In the genomic region with DNA sequence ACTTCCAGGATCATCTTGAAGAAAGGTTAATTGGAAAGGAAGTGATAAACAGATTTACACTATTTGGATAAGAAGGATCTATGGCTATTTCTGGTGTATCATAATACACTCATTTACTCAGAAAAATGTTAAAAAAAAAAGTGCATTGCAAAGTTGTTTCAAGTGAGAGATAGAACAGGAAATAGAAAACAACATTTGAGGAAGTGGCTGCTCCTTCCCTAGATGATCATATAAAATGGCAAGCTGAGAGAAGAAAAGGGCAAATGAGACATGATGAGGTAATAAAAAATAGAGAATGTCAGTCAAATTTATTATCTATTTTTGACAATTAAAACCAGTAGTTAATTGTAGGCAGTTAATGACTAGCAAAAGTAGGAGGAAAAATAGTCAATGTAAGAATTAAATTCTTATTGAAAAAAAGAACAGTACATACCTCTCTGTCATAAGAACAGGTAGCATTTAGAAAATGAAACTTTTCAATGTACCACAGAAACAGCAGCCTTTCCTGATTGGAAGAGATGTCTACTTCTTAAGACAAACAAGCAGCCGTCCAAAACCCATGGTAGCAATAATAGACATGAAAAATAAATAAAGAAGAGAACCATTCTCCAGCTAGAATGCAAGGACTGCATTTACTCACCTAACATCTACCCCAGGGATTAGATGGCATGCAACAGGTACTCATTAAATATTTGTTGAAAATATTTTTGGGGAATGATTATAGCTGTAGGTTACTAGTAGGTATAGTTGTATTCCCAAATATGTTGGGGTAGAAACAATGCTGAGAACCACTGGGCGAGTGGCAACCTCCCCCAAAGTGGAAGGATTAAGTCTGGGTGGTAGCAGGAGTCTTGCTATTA, we compare ENCODE assay signal across 21 cellular contexts.
DNase-seq lines count a peak whose midpoint lies in the region; ATAC-seq, FAIRE-seq and TF ChIP-seq lines count a peak whose summit lies in the region.
"Had no signal": no experiment of that assay in that cellular context is flagged by ENCODE, and none has a peak within 500 bp of the region (broad histone marks: within the 10 kb centered on the region; RNA-seq: fewer than 3 reads in every experiment).

No MANE protein-coding gene starts in this region.

- no peak overlapping the region for H3K9ac ChIP-seq in Loucy (ENCODE audit: low read depth, low read length, poor library complexity, severe bottlenecking)

- CTCF ChIA-PET in T-cell (lab: Charles Lee): interaction anchor here in 1 of 2 donors (0.7 kb wide), 1 partner anchor 13 kb away, joined by 3 read pairs; no protein-coding TSS in a partner anchor

- peak overlapping the region; percentile 47 for H3K4me2 ChIP-seq in Loucy (ENCODE audit: low read depth, low read length, poor library complexity, severe bottlenecking)

- TF ChIP-seq CTCF in natural killer cell (IDR thresholded peaks at IDR 0.05) (no peak), Loucy (conservative IDR thresholded peaks at IDR 0.05; ENCODE audit: low read length) (no peak)

- H3K27ac Mint-ChIP-seq in natural killer cell (peak overlapping the region in 1 of 2 donors; percentile 44), T-cell (peak overlapping the region; percentile 64 to 77)
- peak overlapping the region in 1 of 2 donors; percentile 4 for H3K27ac Mint-ChIP-seq in natural killer cell treated with Interleukin-12 subunit alpha and Interleukin-12 subunit beta and Interleukin-15 and Interleukin-18, amount 100 ng/mL, for 72 hours
- H3K27ac Mint-ChIP-seq: stimulated activated effector memory CD8-positive, alpha-beta T cell treated with anti-CD3 and anti-CD28 coated beads, Interleukin-12 subunit alpha, Interleukin-12 subunit beta, amount 100 ng/mL, for 72 hours had no signal

- ATAC-seq in natural killer cell (no peak), T-cell (replicated peaks in 1 of 4) (peak in 2 of 4 experiments; percentile 38 to 45), HG03159 (IDR thresholded peaks at IDR 0.05; ENCODE audit: unreplicated experiment) (no peak), HG03521 (IDR thresholded peaks at IDR 0.05; ENCODE audit: unreplicated experiment) (no peak)
- ATAC-seq in natural killer cell treated with Interleukin-12 subunit alpha and Interleukin-12 subunit beta and Interleukin-15 and Interleukin-18, amount 100 ng/mL, for 72 hours: no peak
- ATAC-seq: stimulated activated effector memory CD8-positive, alpha-beta T cell treated with anti-CD3 and anti-CD28 coated beads, Interleukin-12 subunit alpha, Interleukin-12 subunit beta, amount 100 ng/mL, for 72 hours had no signal

- H3K9me3 Mint-ChIP-seq in natural killer cell: no peaks in the 10 kb centered on the region
- peaks cover 4% of the 10 kb centered on the region for H3K9me3 Mint-ChIP-seq in natural killer cell treated with Interleukin-12 subunit alpha and Interleukin-12 subunit beta and Interleukin-15 and Interleukin-18, amount 100 ng/mL, for 72 hours
- H3K9me3 Mint-ChIP-seq in T-cell: no peaks in the 10 kb centered on the region
- H3K9me3 Mint-ChIP-seq: stimulated activated effector memory CD8-positive, alpha-beta T cell treated with anti-CD3 and anti-CD28 coated beads, Interleukin-12 subunit alpha, Interleukin-12 subunit beta, amount 100 ng/mL, for 72 hours had no signal

- H3K9me3 ChIP-seq in Loucy (ENCODE audit: insufficient read depth, low read depth, low read length): no peaks in the 10 kb centered on the region
- H3K9me3 ChIP-seq: thyroid gland had no signal

- no peaks in the 10 kb centered on the region for H3K9me2 ChIP-seq in Loucy (replicated peaks; ENCODE audit: low read depth, low read length)

- H3F3A ChIP-seq in Loucy (ENCODE audit: low read depth): no peaks in the 10 kb centered on the region

- peak overlapping the region; percentile 70 for H2AFZ ChIP-seq in Loucy (ENCODE audit: low read length)

- no peak for FAIRE-seq in urothelium cell line (lab: Jason Lieb, UNC)
- FAIRE-seq: H54, HTR-8/SVneo had no signal

- DNase-seq in natural killer cell (no peak), T-cell (no peak), head of caudate nucleus (no peak), urothelium cell line (ENCODE audit: low spot score) (no peak)
- no peak for DNase-seq in natural killer cell treated with Interleukin-12 subunit alpha and Interleukin-12 subunit beta and Interleukin-15 and Interleukin-18, amount 100 ng/mL, for 72 hours (ENCODE audit: low spot score)
- DNase-seq: activated CD4-positive, alpha-beta T cell treated with anti-CD3 and anti-CD28 coated beads, Interleukin-2, amount 50 U/mL, for 4 hours; activated T-cell treated with anti-CD3 and anti-CD28 coated beads, Interleukin-2, amount 50 U/mL, for 1 hour; NCI-H146; NCI-H2171; NCI-H526; OCI-M1; posterior cingulate gyrus; SHP77; T-helper 2 cell; thyroid gland had no signal

- H3K4me3 Mint-ChIP-seq in natural killer cell (peak overlapping the region; percentile 28), T-cell (peak overlapping the region in 1 of 3 donors; percentile 36)
- no peak overlapping the region for H3K4me3 Mint-ChIP-seq in natural killer cell treated with Interleukin-12 subunit alpha and Interleukin-12 subunit beta and Interleukin-15 and Interleukin-18, amount 100 ng/mL, for 72 hours
- H3K4me3 Mint-ChIP-seq: stimulated activated effector memory CD8-positive, alpha-beta T cell treated with anti-CD3 and anti-CD28 coated beads, Interleukin-12 subunit alpha, Interleukin-12 subunit beta, amount 100 ng/mL, for 72 hours had no signal

- no peaks in the 10 kb centered on the region for H3K79me2 ChIP-seq in Loucy (ENCODE audit: insufficient read depth, low read length)

- no peaks in the 10 kb centered on the region for H3K36me3 Mint-ChIP-seq in natural killer cell
- no peaks in the 10 kb centered on the region for H3K36me3 Mint-ChIP-seq in natural killer cell treated with Interleukin-12 subunit alpha and Interleukin-12 subunit beta and Interleukin-15 and Interleukin-18, amount 100 ng/mL, for 72 hours
- no peaks in the 10 kb centered on the region for H3K36me3 Mint-ChIP-seq in T-cell
- H3K36me3 Mint-ChIP-seq: stimulated activated effector memory CD8-positive, alpha-beta T cell treated with anti-CD3 and anti-CD28 coated beads, Interleukin-12 subunit alpha, Interleukin-12 subunit beta, amount 100 ng/mL, for 72 hours had no signal

- POLR2A ChIA-PET in T-cell (lab: Charles Lee): interaction anchor here (0.6 kb wide), 2 partner anchors 844 to 1053 kb away, joined by 3 read pairs; no protein-coding TSS in a partner anchor

- peak overlapping the region; percentile 16 for H3K4me3 ChIP-seq in Loucy (ENCODE audit: low read length, poor library complexity, severe bottlenecking)
- H3K4me3 ChIP-seq: thyroid gland had no signal

- intact Hi-C loops in natural killer cell (cut with micrococcal nuclease) (no loop called here), head of caudate nucleus (cut with DNase I) (no loop called here)

- no peaks in the 10 kb centered on the region for H4K20me1 ChIP-seq in Loucy (ENCODE audit: insufficient read depth, low read length, poor library complexity, severe bottlenecking)

- H3K27me3 Mint-ChIP-seq in natural killer cell (ENCODE audit: low read depth in 2 of 2) (peaks cover 4 to 13% of the 10 kb centered on the region in 2 donors), T-cell (no peaks in the 10 kb centered on the region)
- H3K27me3 Mint-ChIP-seq in natural killer cell treated with Interleukin-12 subunit alpha and Interleukin-12 subunit beta and Interleukin-15 and Interleukin-18, amount 100 ng/mL, for 72 hours: peaks cover 9 to 13% of the 10 kb centered on the region in 2 donors

- peaks cover 14 to 15% of the 10 kb centered on the region in 2 donors for H3K4me1 Mint-ChIP-seq in natural killer cell
- H3K4me1 Mint-ChIP-seq in natural killer cell treated with Interleukin-12 subunit alpha and Interleukin-12 subunit beta and Interleukin-15 and Interleukin-18, amount 100 ng/mL, for 72 hours (ENCODE audit: low read depth in 2 of 2): peaks cover 10 to 12% of the 10 kb centered on the region in 2 donors
- H3K4me1 Mint-ChIP-seq in T-cell: peaks cover 16 to 26% (median 25%) of the 10 kb centered on the region in 3 donors

- H3K4me1 ChIP-seq in Loucy (ENCODE audit: insufficient read depth, low read length, poor library complexity, severe bottlenecking): peaks cover 17% of the 10 kb centered on the region
- H3K4me1 ChIP-seq: thyroid gland had no signal

- no peaks in the 10 kb centered on the region for H3K27me3 ChIP-seq in Loucy (ENCODE audit: insufficient read depth, low read length, poor library complexity, severe bottlenecking)
- H3K27me3 ChIP-seq: thyroid gland had no signal

- no peaks in the 10 kb centered on the region for H3K36me3 ChIP-seq in Loucy (ENCODE audit: insufficient read depth, low read length)
- H3K36me3 ChIP-seq: thyroid gland had no signal
